ENCODE assay signal across 1 cellular context in the genomic region with DNA sequence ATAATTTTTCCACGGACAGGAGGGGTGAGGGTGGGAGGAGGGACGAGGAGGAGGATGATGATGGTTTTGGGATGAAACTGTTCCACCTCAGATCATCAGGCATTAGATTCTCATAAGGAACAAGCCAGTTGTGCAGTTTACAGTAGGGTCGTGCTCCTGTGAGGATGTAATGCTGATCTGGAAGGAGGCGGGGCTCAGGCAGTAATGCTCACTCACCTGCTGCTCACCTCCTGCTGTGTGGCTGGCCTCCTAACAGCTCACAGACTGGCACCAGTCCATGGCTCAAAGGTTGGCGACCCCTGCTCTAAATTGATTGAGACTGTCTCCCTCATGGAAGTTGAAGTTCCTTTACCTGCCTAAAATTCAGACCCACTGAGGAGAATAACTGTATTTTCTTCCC.
TF ChIP-seq lines count a peak whose summit lies in the region.

No MANE protein-coding gene starts in this region.

TF ChIP-seq in HepG2, 621 proteins besides CTCF, POLR2A, EP300 and RAD21:
- TF ChIP-seq ZKSCAN5 (CRISPR knock-in tag; IDR thresholded peaks at IDR 0.05) (0 out of 2 replicates have a peak, but pooled peaks have one; percentile 42), RNF2 (conservative IDR thresholded peaks at IDR 0.05; ENCODE audit: low read depth) (no peak)
